11 cellular contexts compared by ENCODE assay signal in the genomic region with DNA sequence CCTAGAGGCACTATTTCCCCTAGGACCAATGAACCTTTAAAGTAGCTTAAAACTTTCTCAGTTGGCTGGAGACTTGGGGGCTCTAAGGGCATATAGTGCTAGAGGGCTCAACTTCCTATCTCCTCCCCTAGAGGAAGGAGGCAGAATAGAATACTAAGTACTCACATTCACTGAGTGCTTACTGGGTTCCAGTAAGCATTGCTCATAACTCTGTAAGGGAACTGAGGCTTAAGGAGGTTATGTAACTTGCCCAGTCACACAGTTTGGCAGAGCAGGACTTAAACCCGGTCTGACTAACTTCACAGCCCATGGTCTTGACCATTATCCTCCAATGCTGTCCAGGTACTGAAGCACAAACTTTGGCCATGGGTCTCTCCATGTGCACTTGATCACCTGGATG. TPM values are rescaled to one million over a fixed set of nuclear protein-coding genes. Genes with fewer than 3 reads are reported as not detected.
DNase-seq lines count a peak whose midpoint lies in the region; ATAC-seq and TF ChIP-seq lines count a peak whose summit lies in the region.
"Had no signal": no experiment of that assay in that cellular context is flagged by ENCODE, and none has a peak within 500 bp of the region (broad histone marks: within the 10 kb centered on the region; RNA-seq: fewer than 3 reads in every experiment).

No MANE protein-coding gene starts in this region.

- in situ Hi-C loops in gastrocnemius medialis (cut with MboI; ENCODE audit: low sequenced_read_pairs in 4 of 4) = loop anchor here in 2 of 4 donors (10.0 to 25.0 kb wide), 2 partner anchors 67 to 420 kb away; no protein-coding TSS in a partner anchor

- H3K9me3 ChIP-seq in HCT116 (ENCODE audit: control insufficient read depth in 1 of 2, insufficient read depth in 1 of 2, low read depth in 1 of 2, low read length in 2 of 2) = no peaks in the 10 kb centered on the region
- no peaks in the 10 kb centered on the region for H3K9me3 ChIP-seq in gastrocnemius medialis
- H3K9me3 ChIP-seq in A673 (ENCODE audit: low read depth, low read length, poor library complexity, severe bottlenecking) = no peaks in the 10 kb centered on the region

- H3K4me2 ChIP-seq in HCT116 (ENCODE audit: low read length) = no peak overlapping the region

- RAD21 ChIA-PET in HCT116 (lab: Charles Lee; ENCODE audit: low non-redundant PET in 1 of 2, low total read pairs in 2 of 2, uncharacterized antibody in 2 of 2, unreplicated experiment in 2 of 2) = no interaction called here

- TF ChIP-seq CTCF in HCT116 (IDR thresholded peaks at IDR 0.05 in 2 of 3, conservative IDR thresholded peaks at IDR 0.05 in 1 of 3; ENCODE audit: borderline replicate concordance in 1 of 3, insufficient read depth in 1 of 3, low read depth in 2 of 3, low read length in 2 of 3) (no peak), gastrocnemius medialis (IDR thresholded peaks at IDR 0.05 in 4 of 5, conservative IDR thresholded peaks at IDR 0.05 in 1 of 5) (peak in 3 of 5 experiments; percentile 50 to 60 (median 53)), GM10248 (IDR thresholded peaks at IDR 0.05; ENCODE audit: control extremely low read depth, extremely low read depth, low read depth, missing control alignments) (no peak), A673 (conservative IDR thresholded peaks at IDR 0.05; ENCODE audit: low read depth, low read length) (no peak)

- H4K20me1 ChIP-seq in HCT116 (ENCODE audit: insufficient read depth) = no peaks in the 10 kb centered on the region

- CTCF ChIA-PET in HCT116 (lab: Charles Lee) = interaction anchor here (1.0 to 1.1 kb wide), 3 partner anchors 9 to 19 kb away, joined by 3 to 6 read pairs (median 3); no protein-coding TSS in a partner anchor
- CTCF ChIA-PET in GM10248 (lab: Yijun Ruan, JAX) = interaction anchor here (1.5 kb wide), 1 partner anchor 9 kb away, joined by 11 read pairs; no protein-coding TSS in a partner anchor
- CTCF ChIA-PET in A673 (lab: Charles Lee) = no interaction called here

- POLR2A ChIA-PET in HCT116 (lab: Charles Lee) (no interaction called here), GM10248 (lab: Yijun Ruan, JAX) (no interaction called here), A673 (lab: Charles Lee; ENCODE audit: low non-redundant PET) (no interaction called here)

- no peak overlapping the region for H3K4me3 ChIP-seq in HCT116 (replicated peaks in 1 of 2; ENCODE audit: low read depth in 1 of 2, low read length in 2 of 2)
- peak overlapping the region; percentile 1 to 39 (median 22) for H3K4me3 ChIP-seq in gastrocnemius medialis
- H3K4me3 ChIP-seq in A673 (ENCODE audit: low read depth, low read length, poor library complexity, severe bottlenecking) = no peak overlapping the region

- H3K27ac ChIP-seq in HCT116 (ENCODE audit: low read depth, low read length) (no peak overlapping the region), gastrocnemius medialis (peak overlapping the region; percentile 93 to 98 (median 96)), A673 (ENCODE audit: low read depth, low read length, poor library complexity, severe bottlenecking) (no peak overlapping the region)

- H3K36me3 ChIP-seq in HCT116 (ENCODE audit: control insufficient read depth in 1 of 2, insufficient read depth in 2 of 2, low read length in 2 of 2) (no peaks in the 10 kb centered on the region), gastrocnemius medialis (peaks cover 0 to 11% of the 10 kb centered on the region in 2 donors), A673 (ENCODE audit: insufficient read depth, low read length, poor library complexity, severe bottlenecking) (no peaks in the 10 kb centered on the region)

- H2AFZ ChIP-seq in HCT116 (ENCODE audit: low read depth, low read length, poor library complexity, severe bottlenecking) = no peak overlapping the region

- ATAC-seq in HCT116 = peak; percentile 47; the same call in 1 of the 2 replicates
- ATAC-seq in gastrocnemius medialis = peak; percentile 66 to 67
- ATAC-seq: sciatic nerve had no signal

- no peak for TF ChIP-seq RAD21 in HCT116 (IDR thresholded peaks at IDR 0.05; ENCODE audit: low read depth)

- H3K9me2 ChIP-seq in HCT116 (ENCODE audit: insufficient read depth) = no peaks in the 10 kb centered on the region

- H3K27me3 ChIP-seq in HCT116 (ENCODE audit: insufficient read depth, low read length) = no peaks in the 10 kb centered on the region
- no peaks in the 10 kb centered on the region for H3K27me3 ChIP-seq in gastrocnemius medialis
- no peaks in the 10 kb centered on the region for H3K27me3 ChIP-seq in A673 (replicated peaks; ENCODE audit: insufficient read depth, low read depth, low read length, poor library complexity)

- intact Hi-C loops in HCT116 (cut with micrococcal nuclease) = no loop called here
- intact Hi-C loops in gastrocnemius medialis (cut with DNase I; ENCODE audit: low total_unique reads) = loop anchor here (2.0 kb wide), 1 partner anchor 301 kb away; a partner anchor contains a TSS
- intact Hi-C loops in A673 (cut with micrococcal nuclease; ENCODE audit: unreplicated experiment) = no loop called here

- DNase-seq in HCT116 (ENCODE audit: low read depth, low spot score) (no peak), RKO (ENCODE audit: low spot score) (peak; percentile 59), fibroblast of peridontal ligament (ENCODE audit: extremely low read depth) (peak; percentile 57), gastrocnemius medialis (peak; percentile 24 to 63), GM10248 (ENCODE audit: extremely low spot score) (no peak), T-helper 9 cell (no peak), A673 (ENCODE audit: low spot score) (no peak)
- DNase-seq: activated T-cell treated with anti-CD3 and anti-CD28 coated beads, Interleukin-2, amount 50 U/mL, for 4 hours; NCI-H1694 treated with DMSO at 0.1 percent for 48 hours; stimulated activated naive B cell treated with anti-CD40 and anti-IgM and Interleukin-4, amounts not matched to agents 10 μg/mL and 1 μg/mL and 100 μg/mL, for 72 hours had no signal

- no peak overlapping the region for H3K9ac ChIP-seq in HCT116 (ENCODE audit: low read length)

- no TSS peak for BruUV-seq in HCT116 (replicated peaks; lab: Mats Ljungman, UMichigan)
- BruUV-seq in A673 (replicated peaks; lab: Mats Ljungman, UMichigan) = no TSS peak

- no peaks in the 10 kb centered on the region for H3K79me2 ChIP-seq in HCT116 (ENCODE audit: insufficient read depth, low read length)

- H3K4me1 ChIP-seq in HCT116 (ENCODE audit: control insufficient read depth in 1 of 2, insufficient read depth in 2 of 2, low read length in 2 of 2) (no peaks in the 10 kb centered on the region), gastrocnemius medialis (peaks cover 82 to 83% of the 10 kb centered on the region in 2 donors), A673 (ENCODE audit: insufficient read depth, low read length, poor library complexity, severe bottlenecking) (no peaks in the 10 kb centered on the region)

- no peak for TF ChIP-seq POLR2A in HCT116 (IDR thresholded peaks at IDR 0.05; ENCODE audit: borderline replicate concordance, extremely low read depth, insufficient read depth, insufficient read length)
- peak; percentile 42 to 68 for TF ChIP-seq POLR2A in gastrocnemius medialis (IDR thresholded peaks at IDR 0.05)

TF ChIP-seq in HCT116, 20 proteins besides CTCF, POLR2A, EP300 and RAD21:
- TF ChIP-seq ELF1 (IDR thresholded peaks at IDR 0.05; ENCODE audit: borderline replicate concordance, low read depth) = no peak
- TF ChIP-seq JUND (IDR thresholded peaks at IDR 0.05) = no peak
- no peak for TF ChIP-seq CEBPB (IDR thresholded peaks at IDR 0.05; ENCODE audit: low read depth)
- no peak for TF ChIP-seq ZNF274 (IDR thresholded peaks at IDR 0.05; ENCODE audit: low read depth, low read length)

RNA-seq across cellular contexts. Expression of a gene that starts 12.5 kb away (rescaled TPM):
- total RNA-seq in HCT116 (2021; ENCODE audit: unreplicated experiment) = 9.3 TPM
- polyA plus RNA-seq in HCT116 (2012) = 3.8 and 4.0 TPM in 2 replicates
- 100 to 1,000 TPM in 3 of 4 donors, 10 to 100 TPM in 1; 73.3 to 253 (median 128) TPM for total RNA-seq in gastrocnemius medialis
- total RNA-seq in A673 (2021) = 3.4 and 4.1 TPM in 2 replicates

RNA-seq across cellular contexts. Expression of a gene that starts 13.1 kb away (rescaled TPM):
- total RNA-seq in HCT116 (2021; ENCODE audit: unreplicated experiment) (20.7 TPM), gastrocnemius medialis (10 to 100 TPM; 10.3 to 29.7 (median 17.5) TPM), A673 (2021) (25.7 and 33.6 TPM in 2 replicates)
- 8.9 and 13.9 TPM in 2 replicates for polyA plus RNA-seq in HCT116 (2012)

Comparison
In these comparisons a context has a peak if more than half of its experiments do, and no peak if none do; other contexts are left out.
1. DNase-seq: peak in RKO (single experiment), fibroblast of peridontal ligament (single experiment) and gastrocnemius medialis (2 of 2); none in HCT116 (single experiment), GM10248 (single experiment), T-helper 9 cell (single experiment) and A673 (single experiment).
2. H3K27ac ChIP-seq: peak in gastrocnemius medialis (4 of 4); none in HCT116 (single experiment) and A673 (single experiment).
3. H3K4me3 ChIP-seq: peak in gastrocnemius medialis (4 of 4); none in HCT116 (0 of 2) and A673 (single experiment).
4. CTCF ChIP-seq: peak in gastrocnemius medialis (3 of 5); none in HCT116 (0 of 3), GM10248 (single experiment) and A673 (single experiment).